In the genomic region with DNA sequence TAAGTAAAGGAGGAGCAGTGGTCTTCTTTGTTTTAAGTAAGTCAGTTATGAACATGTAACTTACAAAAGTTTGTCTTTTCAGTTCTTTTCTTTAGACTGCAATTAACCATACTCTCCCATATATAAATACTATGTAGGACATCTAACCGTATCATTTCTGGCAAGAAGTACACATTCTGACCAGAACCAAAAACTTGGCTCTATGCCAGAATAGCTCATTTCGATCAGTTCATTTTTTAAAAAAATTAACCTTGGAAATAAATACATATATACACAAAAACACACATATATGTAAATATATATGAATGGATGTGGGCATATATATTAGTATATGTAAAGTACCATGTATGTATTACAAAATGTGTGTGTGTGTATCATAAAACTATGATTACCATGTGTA, we compare ENCODE assay signal across 17 cellular contexts.
"Had no signal": no experiment of that assay in that cellular context is flagged by ENCODE, and none has a peak within 500 bp of the region (broad histone marks: within the 10 kb centered on the region; RNA-seq: fewer than 3 reads in every experiment).

No MANE protein-coding gene starts in this region.

- H3K4me3 ChIP-seq: coronary artery, dorsolateral prefrontal cortex, esophagus muscularis mucosa, gastroesophageal sphincter, heart right ventricle, left lung, lower lobe of right lung, mucosa of descending colon had no signal

- H3K4me1 ChIP-seq: esophagus muscularis mucosa, gastroesophageal sphincter, heart right ventricle, left lung, lower lobe of right lung had no signal

- ATAC-seq: gastroesophageal sphincter, heart right ventricle, left cardiac atrium, left lung, left ventricle myocardium superior, lower lobe of right lung, mucosa of descending colon had no signal

- DNase-seq: dermis blood vessel endothelial cell; dorsolateral prefrontal cortex; effector CD4-positive, alpha-beta T cell; effector memory CD4-positive, alpha-beta T cell; foreskin fibroblast; foreskin melanocyte; heart right ventricle; left cardiac atrium; left lung; left ventricle myocardium superior; lower lobe of right lung; mesenchymal stem cell; mucosa of descending colon; naive B cell had no signal

- H3K36me3 ChIP-seq: esophagus muscularis mucosa, gastroesophageal sphincter, heart right ventricle, left lung, lower lobe of right lung had no signal

- H3K27ac ChIP-seq: coronary artery, dorsolateral prefrontal cortex, esophagus muscularis mucosa, gastroesophageal sphincter, heart right ventricle, left lung, lower lobe of right lung had no signal

- H3K27me3 ChIP-seq: left lung had no signal

- H3K9me3 ChIP-seq: esophagus muscularis mucosa, gastroesophageal sphincter, heart right ventricle, left lung, lower lobe of right lung, mucosa of descending colon had no signal
